In genomic region chr18:55323051-55323994, GRCh38 we compare ENCODE assay signal across 1 cellular context.
TF ChIP-seq lines count a peak whose summit lies in the region.

No MANE protein-coding gene starts in this region.

TF ChIP-seq in H1, 55 proteins besides CTCF, POLR2A, EP300 and RAD21 (continued from another document):
- TF ChIP-seq CHD7 (IDR thresholded peaks at IDR 0.05; ENCODE audit: insufficient replicate concordance, low read length) (no peak), POU5F1 (IDR thresholded peaks at IDR 0.05; ENCODE audit: low read depth, low read length) (no peak), ASH2L (IDR thresholded peaks at IDR 0.05; ENCODE audit: low read length) (no peak), TBP (IDR thresholded peaks at IDR 0.05; ENCODE audit: low read depth, low read length) (no peak), NRF1 (IDR thresholded peaks at IDR 0.05; ENCODE audit: low read depth, low read length) (no peak), KDM4A (IDR thresholded peaks at IDR 0.05; ENCODE audit: low read depth, low read length, severe bottlenecking) (no peak), POLR2AphosphoS5 (IDR thresholded peaks at IDR 0.05; ENCODE audit: low read depth, low read length) (no peak), CBX8 (IDR thresholded peaks at IDR 0.05; ENCODE audit: borderline replicate concordance, low read depth, low read length) (no peak), ATF3 (IDR thresholded peaks at IDR 0.05; ENCODE audit: insufficient read depth, low read depth, low read length) (no peak), TCF12 (IDR thresholded peaks at IDR 0.05; ENCODE audit: low read depth, low read length) (no peak), TAF1 (IDR thresholded peaks at IDR 0.05; ENCODE audit: low read depth, low read length) (no peak), GABPA (IDR thresholded peaks at IDR 0.05; ENCODE audit: borderline replicate concordance, insufficient read depth, low read length) (no peak)
